8 cellular contexts compared by ENCODE assay signal in the genomic region with DNA sequence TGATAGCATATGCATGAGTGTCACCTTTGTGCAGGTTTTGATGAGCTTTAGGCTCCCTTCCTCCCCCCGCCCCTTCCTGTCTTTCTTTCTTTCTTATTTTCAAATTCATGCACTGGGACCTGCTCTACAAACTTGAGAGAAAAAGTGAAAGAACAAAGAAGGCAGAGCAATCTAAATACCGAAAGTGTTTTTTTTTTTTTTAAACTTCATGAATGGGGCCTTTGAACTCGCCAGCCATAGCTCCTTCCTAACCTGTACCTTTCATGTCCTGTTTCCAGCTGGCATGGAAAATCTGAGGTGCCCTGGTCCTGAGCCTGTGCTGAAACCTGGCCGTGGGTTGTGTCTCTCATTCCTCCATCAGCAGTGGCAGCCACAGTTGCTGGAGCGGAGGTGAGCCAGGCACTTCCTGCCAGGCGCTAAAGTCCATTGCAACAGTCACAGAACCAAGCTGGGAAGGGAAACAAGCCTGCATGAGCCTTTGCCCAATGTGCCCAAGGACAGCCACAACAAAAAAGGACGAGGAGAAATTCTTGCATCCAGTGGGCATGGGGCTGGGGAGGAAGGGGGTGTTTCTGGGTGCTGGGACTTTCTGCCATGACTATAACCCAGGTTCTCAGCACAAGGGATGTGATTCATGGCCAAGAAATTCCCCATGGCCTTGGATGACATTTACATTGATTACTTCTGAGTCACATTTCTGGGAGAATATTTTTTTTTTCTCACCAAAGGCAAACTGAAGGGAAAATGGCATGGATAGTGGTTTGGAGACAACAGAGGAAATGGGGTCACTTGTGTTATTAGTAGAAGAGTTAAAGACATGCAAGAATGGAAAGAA.
DNase-seq lines count a peak whose midpoint lies in the region; ATAC-seq and TF ChIP-seq lines count a peak whose summit lies in the region.

No MANE protein-coding gene starts in this region.

- ATAC-seq in HG03571 (IDR thresholded peaks at IDR 0.05; ENCODE audit: unreplicated experiment): no peak

- peak overlapping the region; percentile 86 for H3K27ac ChIP-seq in GM23248
- no peak overlapping the region for H3K27ac ChIP-seq in Peyer's patch

- no peaks in the 10 kb centered on the region for H3K9me3 ChIP-seq in GM23248 (ENCODE audit: low read depth)
- no peaks in the 10 kb centered on the region for H3K9me3 ChIP-seq in Peyer's patch

- no peaks in the 10 kb centered on the region for H4K20me1 ChIP-seq in GM23248 (ENCODE audit: insufficient read depth)

- in situ Hi-C loops in GM23248 (cut with MboI): no loop called here

- peak overlapping the region; percentile 67 for H3K4me2 ChIP-seq in GM23248 (ENCODE audit: unreplicated experiment)

- H3K4me3 ChIP-seq in GM23248 (no peak overlapping the region), fibroblast of mammary gland (ENCODE audit: control insufficient read depth, low read depth, low read length) (no peak overlapping the region), lower leg skin (ENCODE audit: low read depth, poor library complexity, severe bottlenecking) (no peak overlapping the region), Peyer's patch (no peak overlapping the region)

- 74 to 80% methylated on average over 7 of the region's 7 CpGs for WGBS in GM23248 (ENCODE audit: low coverage in 1 of 2, low lambda C conversion rate in 2 of 2, missing lambda C conversion rate in 2 of 2), 2 experiments
- WGBS in lower leg skin, 2 donors: 62 to 66% methylated on average over 7 of the region's 7 CpGs

- H3K36me3 ChIP-seq in GM23248 (ENCODE audit: low read depth): no peaks in the 10 kb centered on the region
- no peaks in the 10 kb centered on the region for H3K36me3 ChIP-seq in Peyer's patch

- no peaks in the 10 kb centered on the region for H3K79me2 ChIP-seq in GM23248 (ENCODE audit: insufficient read depth)

- intact Hi-C loops in lower leg skin (cut with DNase I; ENCODE audit: low total_unique reads): no loop called here

- peak overlapping the region; percentile 10 for H2AFZ ChIP-seq in GM23248

- peaks cover 22% of the 10 kb centered on the region for H3F3A ChIP-seq in GM23248 (ENCODE audit: insufficient read depth)

- DNase-seq in GM23248: peak; percentile 92
- peak; percentile 7 to 16 for DNase-seq in activated CD4-positive, alpha-beta T cell treated with anti-CD3 and anti-CD28 coated beads for 4 hours
- peak; percentile 98 for DNase-seq in fibroblast of mammary gland (ENCODE audit: low read depth)
- DNase-seq in stimulated activated CD4-positive, alpha-beta T cell treated with anti-CD3 and anti-CD28 coated beads, Interleukin-4, amount 100 ng/mL, for 4 hours: peak; percentile 35 to 36
- no peak for DNase-seq in lower leg skin (ENCODE audit: low spot score in 2 of 2)
- DNase-seq in NK-92 treated with Interleukin-12 subunit alpha and Interleukin-12 subunit beta, amount 100 ng/mL, for 24 hours (lab: John Stamatoyannopoulos, UW): no peak
- DNase-seq in Peyer's patch: no peak

- no peaks in the 10 kb centered on the region for H3K27me3 ChIP-seq in GM23248 (replicated peaks; ENCODE audit: insufficient read depth)
- no peaks in the 10 kb centered on the region for H3K27me3 ChIP-seq in Peyer's patch

- H3K4me1 ChIP-seq in GM23248 (ENCODE audit: insufficient read depth): peaks cover 41% of the 10 kb centered on the region
- no peaks in the 10 kb centered on the region for H3K4me1 ChIP-seq in Peyer's patch

- H3K9me2 ChIP-seq in GM23248 (ENCODE audit: insufficient read depth): no peaks in the 10 kb centered on the region

- TF ChIP-seq CTCF in fibroblast of mammary gland (conservative IDR thresholded peaks at IDR 0.05; ENCODE audit: control insufficient read depth, insufficient read depth, low read depth, low read length): no peak
- no peak for TF ChIP-seq CTCF in lower leg skin (IDR thresholded peaks at IDR 0.05)
- no peak for TF ChIP-seq CTCF in Peyer's patch (IDR thresholded peaks at IDR 0.05)

- TF ChIP-seq POLR2A in lower leg skin (IDR thresholded peaks at IDR 0.05) (no peak), Peyer's patch (IDR thresholded peaks at IDR 0.05) (no peak)

- peak overlapping the region; percentile 41; the same call in 1 of the 2 replicates for H3K9ac ChIP-seq in GM23248

Comparison
In these comparisons a context has a peak if more than half of its experiments do, and no peak if none do; other contexts are left out.
1. DNase-seq: peak in GM23248 (single experiment), activated CD4-positive, alpha-beta T cell treated with anti-CD3 and anti-CD28 coated beads for 4 hours (2 of 2), fibroblast of mammary gland (single experiment) and stimulated activated CD4-positive, alpha-beta T cell treated with anti-CD3 and anti-CD28 coated beads, Interleukin-4, amount 100 ng/mL, for 4 hours (2 of 2); none in lower leg skin (0 of 2), NK-92 treated with Interleukin-12 subunit alpha and Interleukin-12 subunit beta, amount 100 ng/mL, for 24 hours (single experiment) and Peyer's patch (0 of 3).